In genomic region chr2:98746426-98746825, GRCh38 we compare ENCODE assay signal across 7 cellular contexts.
"Had no signal": no experiment of that assay in that cellular context is flagged by ENCODE, and none has a peak within 500 bp of the region (broad histone marks: within the 10 kb centered on the region; RNA-seq: fewer than 3 reads in every experiment).

No MANE protein-coding gene starts in this region.

- H3K9me3 ChIP-seq: HAP-1 had no signal

- DNase-seq: GM23248, GOT3, H7 had no signal

- H3K27me3 Mint-ChIP-seq: IgD-negative memory B cell had no signal

- H3K27ac Mint-ChIP-seq: IgD-negative memory B cell had no signal

- ATAC-seq: HCT116, HepG2 had no signal
